ENCODE assay signal across 30 cellular contexts in genomic region chr17:56173026-56173425, GRCh38. TPM values are rescaled to one million over a fixed set of nuclear protein-coding genes. Genes with fewer than 3 reads are reported as not detected.
A peak's percentile ranks its signal among the peaks of the same experiment; 100 is the strongest.
DNase-seq lines count a peak whose midpoint lies in the region; ATAC-seq, FAIRE-seq and TF ChIP-seq lines count a peak whose summit lies in the region.
"Had no signal": no experiment of that assay in that cellular context is flagged by ENCODE, and none has a peak within 500 bp of the region (broad histone marks: within the 10 kb centered on the region; RNA-seq: fewer than 3 reads in every experiment).

No MANE protein-coding gene starts in this region.

- FAIRE-seq in endothelial cell of umbilical vein (lab: Jason Lieb, UNC): peak; percentile 4
- FAIRE-seq: GM18507, HTR-8/SVneo, small intestine, TTC549 had no signal

- peak; percentile 43 for DNase-seq in DMS53 (lab: John Stamatoyannopoulos, UW)
- no peak for DNase-seq in DMS53 treated with DMSO at 0.1 percent for 48 hours (lab: John Stamatoyannopoulos, UW; ENCODE audit: unreplicated experiment)
- no peak for DNase-seq in endothelial cell of umbilical vein (ENCODE audit: low read depth, low spot score)
- DNase-seq in psoas muscle: peak in 1 of 2 donors; percentile 62
- no peak for DNase-seq in erythroblast (lab: John Stamatoyannopoulos, UW)
- no peak for DNase-seq in NCI-H128 (lab: John Stamatoyannopoulos, UW; ENCODE audit: unreplicated experiment)
- DNase-seq: activated CD4-positive, alpha-beta T cell treated with anti-CD3 and anti-CD28 coated beads for 1 hour; activated CD8-positive, alpha-beta T cell treated with anti-CD3 and anti-CD28 coated beads, Interleukin-2, amount 10 ng/mL, durations not matched to agents 7 days and 5 days; activated effector memory CD4-positive, alpha-beta T cell treated with Interleukin-2 at 50 U/mL for 16 hours; activated naive CD8-positive, alpha-beta T cell treated with anti-CD3 and anti-CD28 coated beads for 36 hours; activated T-cell treated with anti-CD3 and anti-CD28 coated beads for 4 hours; CD8-positive, alpha-beta T cell; cerebellar nuclear complex; GF-D8; GOT3; NCI-H1930; posterior cingulate gyrus; small intestine; stimulated activated CD4-positive, alpha-beta T cell treated with anti-CD3 and anti-CD28 coated beads, Interleukin-1b, Interleukin-23, amount 100 ng/mL, for 48 hours; T-helper 1 cell had no signal

- H3K27ac ChIP-seq in KOPT-K1 (ENCODE audit: low read depth, low read length, poor library complexity, severe bottlenecking): peak overlapping the region; percentile 76
- H3K27ac ChIP-seq in endothelial cell of umbilical vein (ENCODE audit: insufficient read depth, low read depth, low read length): no peak overlapping the region
- peak overlapping the region; percentile 81 for H3K27ac ChIP-seq in psoas muscle
- H3K27ac ChIP-seq: ascending aorta, epithelial cell of prostate, KMS-11, upper lobe of left lung had no signal

- BruUV-seq in endothelial cell of umbilical vein (replicated peaks; lab: Mats Ljungman, UMichigan): no TSS peak

- TF ChIP-seq CTCF in endothelial cell of umbilical vein (IDR thresholded peaks at IDR 0.05; ENCODE audit: extremely low read depth in 1 of 2, insufficient read depth in 1 of 2, low read depth in 1 of 2, low read length in 2 of 2): no peak
- TF ChIP-seq CTCF in psoas muscle (IDR thresholded peaks at IDR 0.05): peak; percentile 15

- no peaks in the 10 kb centered on the region for H3K79me2 ChIP-seq in endothelial cell of umbilical vein (ENCODE audit: control insufficient read depth, insufficient read depth, low read length)

- no peaks in the 10 kb centered on the region for H3K9me3 ChIP-seq in KOPT-K1 (ENCODE audit: insufficient read depth, low read length, poor library complexity, severe bottlenecking)
- H3K9me3 ChIP-seq in endothelial cell of umbilical vein (replicated peaks; ENCODE audit: control insufficient read depth, insufficient read depth, low read length): no peaks in the 10 kb centered on the region
- H3K9me3 ChIP-seq in psoas muscle: no peaks in the 10 kb centered on the region
- H3K9me3 ChIP-seq: ascending aorta, heart left ventricle, upper lobe of left lung had no signal

- no peak overlapping the region for H3K4me3 ChIP-seq in endothelial cell of umbilical vein (replicated peaks in 1 of 3; ENCODE audit: insufficient read depth in 1 of 3, low read depth in 1 of 3, low read length in 3 of 3)
- H3K4me3 ChIP-seq in psoas muscle: no peak overlapping the region
- H3K4me3 ChIP-seq: ascending aorta, heart left ventricle, upper lobe of left lung had no signal

- H3K27me3 ChIP-seq in endothelial cell of umbilical vein (ENCODE audit: control insufficient read depth in 2 of 2, insufficient read depth in 2 of 2, low read length in 2 of 2) (peaks cover 0 to 7% of the 10 kb centered on the region in 2 experiments), psoas muscle (ENCODE audit: insufficient read depth in 3 of 3, low read length in 2 of 3) (no peaks in the 10 kb centered on the region)
- H3K27me3 ChIP-seq: ascending aorta, upper lobe of left lung had no signal

- H4K20me1 ChIP-seq in endothelial cell of umbilical vein (replicated peaks; ENCODE audit: control insufficient read depth, extremely low read depth, insufficient read depth, low read length): no peaks in the 10 kb centered on the region

- H3K36me3 ChIP-seq in KOPT-K1 (ENCODE audit: insufficient read depth, low read length) (no peaks in the 10 kb centered on the region), endothelial cell of umbilical vein (ENCODE audit: control insufficient read depth in 2 of 2, extremely low read depth in 1 of 2, insufficient read depth in 2 of 2, low read length in 2 of 2) (no peaks in the 10 kb centered on the region), psoas muscle (ENCODE audit: insufficient read depth in 1 of 2, low read depth in 1 of 2) (no peaks in the 10 kb centered on the region)
- H3K36me3 ChIP-seq: ascending aorta, heart left ventricle, upper lobe of left lung had no signal

- POLR2A ChIA-PET in endothelial cell of umbilical vein (lab: Charles Lee): no interaction called here

- no peak overlapping the region for H3K9ac ChIP-seq in endothelial cell of umbilical vein (replicated peaks; ENCODE audit: extremely low read depth, insufficient read depth, low read length)
- H3K9ac ChIP-seq: KMS-11 had no signal

- H3K4me1 ChIP-seq in endothelial cell of umbilical vein (ENCODE audit: control insufficient read depth, extremely low read depth, insufficient read depth, low read length) (no peaks in the 10 kb centered on the region), psoas muscle (peaks cover 36% of the 10 kb centered on the region)
- H3K4me1 ChIP-seq: ascending aorta, upper lobe of left lung had no signal

- no peaks in the 10 kb centered on the region for H3K9me1 ChIP-seq in endothelial cell of umbilical vein (replicated peaks; ENCODE audit: control insufficient read depth, extremely low read depth, insufficient read depth, low read length)

- CTCF ChIA-PET in endothelial cell of umbilical vein (lab: Charles Lee): interaction anchor here (0.5 to 1.2 kb wide), 3 partner anchors 23 to 909 kb away, joined by 3 read pairs; no protein-coding TSS in a partner anchor

- dilution Hi-C loops in endothelial cell of umbilical vein (cut with MboI; ENCODE audit: extremely low pct_ligation_motif_present, low sequenced_read_pairs): loop anchor here (10.0 kb wide), 1 partner anchor 122 kb away; no protein-coding TSS in a partner anchor

- H3K4me2 ChIP-seq in endothelial cell of umbilical vein (ENCODE audit: insufficient read depth, low read length): no peak overlapping the region
- H3K4me2 ChIP-seq: KMS-11 had no signal

- WGBS in psoas muscle, 3 donors: 35 to 65% (median 62%) methylated on average over 1 of the region's 1 CpG

- intact Hi-C loops in endothelial cell of umbilical vein (cut with micrococcal nuclease): no loop called here
- intact Hi-C loops in psoas muscle (cut with DNase I): no loop called here

- no peak overlapping the region for H2AFZ ChIP-seq in endothelial cell of umbilical vein (ENCODE audit: low read depth, low read length)

- TF ChIP-seq POLR2A in endothelial cell of umbilical vein (IDR thresholded peaks at IDR 0.05; ENCODE audit: low read depth, low read length): no peak
- TF ChIP-seq POLR2A in erythroblast (IDR thresholded peaks at IDR 0.05; ENCODE audit: low read length): no peak

- ATAC-seq in psoas muscle (peak; percentile 46 to 67 (median 64)), HG02642 (IDR thresholded peaks at IDR 0.05; ENCODE audit: poor library complexity, unreplicated experiment) (no peak)
- ATAC-seq: activated CD8-positive, alpha-beta T cell treated with anti-CD3 and anti-CD28 coated beads, Interleukin-2, amount 10 ng/mL, durations not matched to agents 7 days and 5 days; CD8-positive, alpha-beta T cell had no signal

TF ChIP-seq in endothelial cell of umbilical vein, 7 proteins besides CTCF, POLR2A, EP300 and RAD21:
- no peak for TF ChIP-seq FOS (IDR thresholded peaks at IDR 0.05; ENCODE audit: borderline replicate concordance, insufficient read depth, low read length)
- no peak for TF ChIP-seq POLR2AphosphoS5 (IDR thresholded peaks at IDR 0.05; ENCODE audit: insufficient read depth, low read depth, low read length)
- TF ChIP-seq JUN (IDR thresholded peaks at IDR 0.05; ENCODE audit: borderline replicate concordance, insufficient read depth, insufficient read length, low read depth): no peak
- no peak for TF ChIP-seq GATA2 (IDR thresholded peaks at IDR 0.05; ENCODE audit: insufficient read depth, insufficient read length, low read depth, low read length)
- TF ChIP-seq MAX (IDR thresholded peaks at IDR 0.05; ENCODE audit: insufficient read depth, insufficient read length): no peak
- TF ChIP-seq EZH2 (IDR thresholded peaks at IDR 0.05; ENCODE audit: borderline replicate concordance, low read depth, low read length, severe bottlenecking): no peak
- no peak for TF ChIP-seq MYC (IDR thresholded peaks at IDR 0.05; ENCODE audit: low read depth, low read length)

RNA-seq across cellular contexts. Expression of gene ANKFN1, which starts 19.8 kb away (rescaled TPM):
- total RNA-seq in endothelial cell of umbilical vein (not detected in 2 replicates), psoas muscle (under 1 TPM in 2 of 4 donors, not detected in 2; 0.06 to 0.28 TPM)
- polyA plus RNA-seq in endothelial cell of umbilical vein (0.13 and 0.15 TPM in 2 replicates), psoas muscle (under 1 TPM in 2 of 3 donors, not detected in 1; 0.01 TPM)
- polyA plus RNA-seq in endothelial cell of umbilical vein (2011; cell fraction: cytosol; rRNA removed): 0.21 and 0.23 TPM in 2 replicates
- 0.47 and 0.53 TPM in 2 replicates for polyA plus RNA-seq in endothelial cell of umbilical vein (2011; cell fraction: nucleus; rRNA removed)
- polyA plus RNA-seq in endothelial cell of umbilical vein (2012): 0.16 TPM in 2 replicates
- 0.23 and 0.61 TPM in 2 replicates for polyA minus RNA-seq in endothelial cell of umbilical vein
- polyA minus RNA-seq in endothelial cell of umbilical vein (2011; cell fraction: cytosol; rRNA and poly(A)+ RNA removed): not detected
- polyA minus RNA-seq in endothelial cell of umbilical vein (2011; cell fraction: nucleus; rRNA and poly(A)+ RNA removed): 0.43 and 0.96 TPM in 2 replicates
- total RNA-seq: activated CD8-positive, alpha-beta T cell treated with anti-CD3 and anti-CD28 coated beads, Interleukin-2, amount 10 ng/mL, durations not matched to agents 7 days and 5 days; activated naive CD8-positive, alpha-beta T cell treated with anti-CD3 and anti-CD28 coated beads for 36 hours; ascending aorta; CD8-positive, alpha-beta T cell; heart left ventricle had no signal
- polyA plus RNA-seq: heart left ventricle had no signal
